9 cellular contexts compared by ENCODE assay signal in genomic region chr2:1731512-1731962, GRCh38. TPM values are rescaled to one million over a fixed set of nuclear protein-coding genes. Genes with fewer than 3 reads are reported as not detected.
DNase-seq lines count a peak whose midpoint lies in the region; ATAC-seq and TF ChIP-seq lines count a peak whose summit lies in the region.
"Had no signal": no experiment of that assay in that cellular context is flagged by ENCODE, and none has a peak within 500 bp of the region (broad histone marks: within the 10 kb centered on the region; RNA-seq: fewer than 3 reads in every experiment).

No MANE protein-coding gene starts in this region.

- H3K4me2 ChIP-seq in MM.1S (ENCODE audit: low read depth, low read length), result no peak overlapping the region

- no peaks in the 10 kb centered on the region for H4K20me1 ChIP-seq in MM.1S (ENCODE audit: insufficient read depth, low read length)

- H3K9me2 ChIP-seq in MM.1S (replicated peaks; ENCODE audit: insufficient read depth, low read length), result no peaks in the 10 kb centered on the region

- TF ChIP-seq CTCF in upper lobe of left lung (IDR thresholded peaks at IDR 0.05), result no peak
- TF ChIP-seq CTCF in GM13976 (IDR thresholded peaks at IDR 0.05; ENCODE audit: borderline replicate concordance, control extremely low read depth, extremely low read depth, insufficient read depth, missing control alignments), result no peak
- TF ChIP-seq CTCF in MM.1S (IDR thresholded peaks at IDR 0.05; ENCODE audit: low read length), result no peak

- H3K27me3 ChIP-seq in upper lobe of left lung, result no peaks in the 10 kb centered on the region
- H3K27me3 ChIP-seq in MM.1S (replicated peaks; ENCODE audit: insufficient read depth, low read length), result no peaks in the 10 kb centered on the region

- no peak overlapping the region for H3K27ac Mint-ChIP-seq in activated CD8-positive, alpha-beta T cell treated with anti-CD3 and anti-CD28 coated beads, Interleukin-2, amount 10 ng/mL, durations not matched to agents 7 days and 5 days

- no peak for TF ChIP-seq EP300 in upper lobe of left lung (IDR thresholded peaks at IDR 0.05)

- peak; percentile 60 for DNase-seq in NCI-H2171 treated with DMSO at 0.1 percent for 48 hours (lab: John Stamatoyannopoulos, UW)
- no peak for DNase-seq in NCI-H2171 (lab: John Stamatoyannopoulos, UW)
- DNase-seq in dermis blood vessel endothelial cell, result peak; percentile 38
- DNase-seq in upper lobe of left lung, result no peak
- no peak for DNase-seq in GM13976 (ENCODE audit: low spot score)
- no peak for DNase-seq in MM.1S
- DNase-seq in activated CD8-positive, alpha-beta T cell treated with anti-CD3 and anti-CD28 coated beads, Interleukin-2, amount 10 ng/mL, durations not matched to agents 7 days and 5 days, result no peak

- peaks cover 16% of the 10 kb centered on the region for H3K9me3 ChIP-seq in mesodermal cell (ENCODE audit: control insufficient read depth, low read length)
- no peaks in the 10 kb centered on the region for H3K9me3 ChIP-seq in upper lobe of left lung
- no peaks in the 10 kb centered on the region for H3K9me3 ChIP-seq in MM.1S (replicated peaks; ENCODE audit: insufficient read depth, low read length)

- POLR2A ChIA-PET in activated CD8-positive, alpha-beta T cell treated with anti-CD3 and anti-CD28 coated beads, Interleukin-2, amount 10 ng/mL, durations not matched to agents 7 days and 5 days (lab: Charles Lee), result no interaction called here

- H3F3A ChIP-seq in MM.1S (ENCODE audit: insufficient read depth, low read length), result no peaks in the 10 kb centered on the region

- no peak overlapping the region for H2AFZ ChIP-seq in MM.1S (ENCODE audit: low read length)

- H3K27me3 Mint-ChIP-seq in activated CD8-positive, alpha-beta T cell treated with anti-CD3 and anti-CD28 coated beads, Interleukin-2, amount 10 ng/mL, durations not matched to agents 7 days and 5 days (ENCODE audit: low read depth), result no peaks in the 10 kb centered on the region

- peak; percentile 52 to 58 for ATAC-seq in upper lobe of left lung (ENCODE audit: low FRiP score in 2 of 2)
- ATAC-seq in activated CD8-positive, alpha-beta T cell treated with anti-CD3 and anti-CD28 coated beads, Interleukin-2, amount 10 ng/mL, durations not matched to agents 7 days and 5 days, result no peak
- ATAC-seq: HCT116 had no signal

- H3K4me3 ChIP-seq in mesodermal cell (ENCODE audit: extremely low read depth, insufficient read depth, low read length, poor library complexity, severe bottlenecking), result no peak overlapping the region
- no peak overlapping the region for H3K4me3 ChIP-seq in upper lobe of left lung
- no peak overlapping the region for H3K4me3 ChIP-seq in MM.1S (ENCODE audit: low read length)

- no peaks in the 10 kb centered on the region for H3K36me3 Mint-ChIP-seq in activated CD8-positive, alpha-beta T cell treated with anti-CD3 and anti-CD28 coated beads, Interleukin-2, amount 10 ng/mL, durations not matched to agents 7 days and 5 days (ENCODE audit: low read depth)

- no peak for TF ChIP-seq POLR2A in upper lobe of left lung (IDR thresholded peaks at IDR 0.05)

- peaks cover 51% of the 10 kb centered on the region for H3K4me1 ChIP-seq in mesodermal cell (ENCODE audit: control insufficient read depth, insufficient read depth, low read length, poor library complexity, severe bottlenecking)
- H3K4me1 ChIP-seq in upper lobe of left lung, result peaks cover 36 to 50% (median 44%) of the 10 kb centered on the region in 4 donors
- no peaks in the 10 kb centered on the region for H3K4me1 ChIP-seq in MM.1S (ENCODE audit: low read length)

- H3K27ac ChIP-seq in mesodermal cell (ENCODE audit: low read depth, low read length, severe bottlenecking) (peak overlapping the region; percentile 81), upper lobe of left lung (peak overlapping the region; percentile 76 to 91 (median 78)), MM.1S (ENCODE audit: low read length) (no peak overlapping the region)

- H3K4me3 Mint-ChIP-seq in activated CD8-positive, alpha-beta T cell treated with anti-CD3 and anti-CD28 coated beads, Interleukin-2, amount 10 ng/mL, durations not matched to agents 7 days and 5 days, result no peak overlapping the region

- in situ Hi-C loops in GM13976 (cut with MboI; ENCODE audit: low sequenced_read_pairs, unreplicated experiment), result no loop called here

- no peaks in the 10 kb centered on the region for H3K79me2 ChIP-seq in MM.1S (ENCODE audit: low read length)

- WGBS in mesodermal cell (ENCODE audit: insufficient coverage in 2 of 2), 2 experiments, result 78 to 79% methylated on average over 3 to 6 of the region's 6 CpGs
- WGBS in upper lobe of left lung, 2 donors, result 48 to 66% methylated on average over 3 to 6 of the region's 6 CpGs

- no peak overlapping the region for H3K9ac ChIP-seq in MM.1S (ENCODE audit: low read length)

- H3K36me3 ChIP-seq in mesodermal cell (ENCODE audit: control insufficient read depth, insufficient read depth, low read length) (peaks cover 50% of the 10 kb centered on the region), upper lobe of left lung (no peaks in the 10 kb centered on the region), MM.1S (replicated peaks; ENCODE audit: insufficient read depth, low read length) (no peaks in the 10 kb centered on the region)

- CTCF ChIA-PET in activated CD8-positive, alpha-beta T cell treated with anti-CD3 and anti-CD28 coated beads, Interleukin-2, amount 10 ng/mL, durations not matched to agents 7 days and 5 days (lab: Charles Lee), result interaction anchor here (1.4 kb wide), 1 partner anchor 19 kb away, joined by 4 read pairs; no protein-coding TSS in a partner anchor

- H3K9me3 Mint-ChIP-seq in activated CD8-positive, alpha-beta T cell treated with anti-CD3 and anti-CD28 coated beads, Interleukin-2, amount 10 ng/mL, durations not matched to agents 7 days and 5 days (ENCODE audit: insufficient read depth), result no peaks in the 10 kb centered on the region

- no peaks in the 10 kb centered on the region for H3K4me1 Mint-ChIP-seq in activated CD8-positive, alpha-beta T cell treated with anti-CD3 and anti-CD28 coated beads, Interleukin-2, amount 10 ng/mL, durations not matched to agents 7 days and 5 days (ENCODE audit: low read depth)

RNA-seq across cellular contexts. Expression of gene PXDN, which starts 12.8 kb away (rescaled TPM):
- total RNA-seq in dermis blood vessel endothelial cell, result 563 and 762 TPM in 2 replicates
- 297 TPM for polyA plus RNA-seq in mesodermal cell (2013, experiment 1 of 2)
- 256 TPM for polyA plus RNA-seq in mesodermal cell (2013, experiment 2 of 2)
- total RNA-seq in upper lobe of left lung, result 10 to 100 TPM; 20.8 to 65.6 (median 38.5) TPM
- under 1 TPM; 0.26 to 0.92 TPM for total RNA-seq in activated CD8-positive, alpha-beta T cell treated with anti-CD3 and anti-CD28 coated beads, Interleukin-2, amount 10 ng/mL, durations not matched to agents 7 days and 5 days

Comparison
In these comparisons a context has a peak if more than half of its experiments do, and no peak if none do; other contexts are left out.
1. DNase-seq: peak in NCI-H2171 treated with DMSO at 0.1 percent for 48 hours (single experiment) and dermis blood vessel endothelial cell (single experiment); none in NCI-H2171 (single experiment), upper lobe of left lung (0 of 2), GM13976 (single experiment), MM.1S (single experiment) and activated CD8-positive, alpha-beta T cell treated with anti-CD3 and anti-CD28 coated beads, Interleukin-2, amount 10 ng/mL, durations not matched to agents 7 days and 5 days (single experiment).
2. RNA of gene PXDN, which starts 12.8 kb away (total RNA-seq): 563 to 762 TPM in dermis blood vessel endothelial cell and 20.8 to 65.6 TPM in upper lobe of left lung; 0.26 to 0.92 TPM in activated CD8-positive, alpha-beta T cell treated with anti-CD3 and anti-CD28 coated beads, Interleukin-2, amount 10 ng/mL, durations not matched to agents 7 days and 5 days; every median in the first group is over 10 times any median in the second.